20 cellular contexts compared by ENCODE assay signal in the genomic region with DNA sequence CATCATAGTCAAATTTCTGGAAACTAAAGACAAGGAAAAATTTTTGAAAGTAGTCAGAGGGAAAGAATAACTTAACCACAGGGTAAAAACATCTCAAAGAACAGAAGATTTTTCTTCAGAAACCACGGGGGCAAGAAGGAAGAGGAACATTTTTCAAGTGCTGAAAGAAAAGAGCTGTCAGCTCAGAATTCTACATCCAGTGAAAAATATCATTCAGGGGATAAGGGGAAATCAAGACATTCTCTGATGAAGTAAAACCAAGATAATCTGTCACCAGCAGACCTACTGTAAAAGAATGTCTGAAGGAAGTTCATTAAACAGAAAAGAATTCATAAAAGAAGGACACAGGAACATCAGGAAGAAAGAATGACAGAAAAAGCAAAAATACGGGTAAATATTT.
"Had no signal": no experiment of that assay in that cellular context is flagged by ENCODE, and none has a peak within 500 bp of the region (broad histone marks: within the 10 kb centered on the region; RNA-seq: fewer than 3 reads in every experiment).

No MANE protein-coding gene starts in this region.

- H3K27ac Mint-ChIP-seq: endodermal cell, nephron progenitor cell, type B pancreatic cell had no signal

- H3K27ac ChIP-seq: colonic mucosa, right atrium auricular region, sigmoid colon, skin epidermis, thyroid gland had no signal

- H3K9me3 Mint-ChIP-seq: endodermal cell, nephron progenitor cell, type B pancreatic cell had no signal

- H3K36me3 ChIP-seq: colonic mucosa, right atrium auricular region, sigmoid colon, thyroid gland had no signal

- H3K36me3 Mint-ChIP-seq: type B pancreatic cell had no signal

- H3K4me3 ChIP-seq: colonic mucosa, right atrium auricular region, sigmoid colon, skin epidermis, thyroid gland had no signal

- H3K4me3 Mint-ChIP-seq: endodermal cell, nephron progenitor cell, type B pancreatic cell had no signal

- H3K9me3 ChIP-seq: colonic mucosa, right atrium auricular region, sigmoid colon, thyroid gland had no signal

- DNase-seq: colonic mucosa; dermis blood vessel endothelial cell; effector CD4-positive, alpha-beta T cell; endodermal cell; erythroblast; foreskin melanocyte; hippocampal formation; mammary epithelial cell; nephron progenitor cell; posterior cingulate gyrus; sigmoid colon; stimulated activated CD4-positive, alpha-beta T cell treated with anti-CD3 and anti-CD28 coated beads, Interleukin-2, amount 100 ng/mL, for 24 hours; stimulated activated CD4-positive, alpha-beta T cell treated with anti-CD3 and anti-CD28 coated beads, Interleukin-4, amount 100 ng/mL, for 4 hours; stimulated activated naive CD4-positive, alpha-beta T cell; thyroid gland had no signal

- H3K4me1 ChIP-seq: colonic mucosa had no signal

- FAIRE-seq: endothelial cell of umbilical vein, urothelium cell line had no signal

- H3K27me3 ChIP-seq: colonic mucosa, right atrium auricular region, sigmoid colon, thyroid gland had no signal
